In genomic region chr3:179260949-179261765, GRCh38 we compare ENCODE assay signal across 8 cellular contexts. TPM values are rescaled to one million over a fixed set of nuclear protein-coding genes. Genes with fewer than 3 reads are reported as not detected.
A peak's percentile ranks its signal among the peaks of the same experiment; 100 is the strongest.
DNase-seq lines count a peak whose midpoint lies in the region; ATAC-seq, FAIRE-seq and TF ChIP-seq lines count a peak whose summit lies in the region.

No MANE protein-coding gene starts in this region.

- H3K4me3 ChIP-seq in A549 (peak overlapping the region; percentile 65), mesenchymal stem cell (ENCODE audit: insufficient read depth in 1 of 2, low read depth in 1 of 2, low read length in 2 of 2) (peak overlapping the region; percentile 68 to 80)
- peak overlapping the region; percentile 47 for H3K4me3 ChIP-seq in effector memory CD4-positive, alpha-beta T cell (ENCODE audit: insufficient read depth, low read depth, low read length, poor library complexity, severe bottlenecking)

- H2AK5ac ChIP-seq in mesenchymal stem cell (ENCODE audit: low read length, severe bottlenecking): no peak overlapping the region

- no peak for FAIRE-seq in A549 (lab: Jason Lieb, UNC)

- H2BK15ac ChIP-seq in mesenchymal stem cell (ENCODE audit: low read depth, poor library complexity, severe bottlenecking): no peak overlapping the region

- no peaks in the 10 kb centered on the region for H3K4me1 ChIP-seq in A549
- H3K4me1 ChIP-seq in effector memory CD4-positive, alpha-beta T cell (ENCODE audit: control insufficient read depth, insufficient read depth, low read length, poor library complexity, severe bottlenecking): no peaks in the 10 kb centered on the region
- H3K4me1 ChIP-seq in mesenchymal stem cell (ENCODE audit: control insufficient read depth, insufficient read depth, low read depth, low read length): no peaks in the 10 kb centered on the region

- peak overlapping the region in 1 of 2 experiments; percentile 69 for H3K14ac ChIP-seq in mesenchymal stem cell (ENCODE audit: low read length in 2 of 2)

- H3K18ac ChIP-seq in mesenchymal stem cell (ENCODE audit: low read depth in 1 of 2, low read length in 2 of 2): peak overlapping the region; percentile 54 to 66

- peaks cover 30% of the 10 kb centered on the region for H3K4me1 Mint-ChIP-seq in activated CD8-positive, alpha-beta T cell treated with anti-CD3 and anti-CD28 coated beads, Interleukin-2, amount 10 ng/mL, durations not matched to agents 7 days and 5 days (ENCODE audit: low read depth)

- ATAC-seq in A549: peak; percentile 99
- ATAC-seq in GM18508 (IDR thresholded peaks at IDR 0.05; ENCODE audit: insufficient read depth, unreplicated experiment): peak; percentile 46
- ATAC-seq in HG02973 (IDR thresholded peaks at IDR 0.05; ENCODE audit: unreplicated experiment): peak; percentile 87
- peak; percentile 99 for ATAC-seq in activated CD8-positive, alpha-beta T cell treated with anti-CD3 and anti-CD28 coated beads, Interleukin-2, amount 10 ng/mL, durations not matched to agents 7 days and 5 days

- DNase-seq in A549 (ENCODE audit: low read depth in 1 of 2, low spot score in 1 of 2) (peak; percentile 54 to 55), NCI-H2227 (lab: John Stamatoyannopoulos, UW; ENCODE audit: unreplicated experiment) (peak; percentile 77), mesenchymal stem cell (peak; percentile 64)
- peak; percentile 79 for DNase-seq in activated CD8-positive, alpha-beta T cell treated with anti-CD3 and anti-CD28 coated beads, Interleukin-2, amount 10 ng/mL, durations not matched to agents 7 days and 5 days
- DNase-seq in effector memory CD4-positive, alpha-beta T cell: peak; percentile 53 to 58 (median 54)
- peak; percentile 51 for DNase-seq in stimulated activated CD8-positive, alpha-beta memory T cell treated with anti-CD3 and anti-CD28 coated beads, Interleukin-12 subunit alpha, Interleukin-12 subunit beta, amount 100 ng/mL, for 4 hours (ENCODE audit: low read depth)

- H4K91ac ChIP-seq in mesenchymal stem cell (ENCODE audit: low read length): no peak overlapping the region

- peak overlapping the region in 1 of 2 experiments; percentile 73 for H3K4ac ChIP-seq in mesenchymal stem cell (ENCODE audit: low read depth in 1 of 2, low read length in 2 of 2)

- H3K27ac Mint-ChIP-seq in activated CD8-positive, alpha-beta T cell treated with anti-CD3 and anti-CD28 coated beads, Interleukin-2, amount 10 ng/mL, durations not matched to agents 7 days and 5 days: peak overlapping the region; percentile 67

- no peaks in the 10 kb centered on the region for H3K9me3 Mint-ChIP-seq in activated CD8-positive, alpha-beta T cell treated with anti-CD3 and anti-CD28 coated beads, Interleukin-2, amount 10 ng/mL, durations not matched to agents 7 days and 5 days (ENCODE audit: insufficient read depth)

- POLR2A ChIA-PET in A549 (lab: Yijun Ruan, JAX): interaction anchor here (0.7 kb wide), 1 partner anchor 55 kb away, joined by 6 read pairs; no protein-coding TSS in a partner anchor
- POLR2A ChIA-PET in activated CD8-positive, alpha-beta T cell treated with anti-CD3 and anti-CD28 coated beads, Interleukin-2, amount 10 ng/mL, durations not matched to agents 7 days and 5 days (lab: Charles Lee): interaction anchor here (0.5 to 0.9 kb wide), 3 partner anchors 112 to 1902 kb away, joined by 3 to 4 read pairs (median 4); partner anchors contain the start of gene ZMAT3

- H3K27me3 Mint-ChIP-seq in activated CD8-positive, alpha-beta T cell treated with anti-CD3 and anti-CD28 coated beads, Interleukin-2, amount 10 ng/mL, durations not matched to agents 7 days and 5 days (ENCODE audit: low read depth): peaks cover 10% of the 10 kb centered on the region

- no peak overlapping the region for H2BK12ac ChIP-seq in mesenchymal stem cell (ENCODE audit: low read length in 2 of 2)

- H3K4me2 ChIP-seq in A549: peak overlapping the region; percentile 74
- peak overlapping the region; percentile 73 for H3K4me2 ChIP-seq in mesenchymal stem cell (ENCODE audit: low read length, poor library complexity, severe bottlenecking)

- H3K23ac ChIP-seq in mesenchymal stem cell (ENCODE audit: low read length in 2 of 2): no peak overlapping the region

- peaks cover 5% of the 10 kb centered on the region for H3K36me3 Mint-ChIP-seq in activated CD8-positive, alpha-beta T cell treated with anti-CD3 and anti-CD28 coated beads, Interleukin-2, amount 10 ng/mL, durations not matched to agents 7 days and 5 days (ENCODE audit: low read depth)

- H4K8ac ChIP-seq in mesenchymal stem cell (ENCODE audit: low read length): peak overlapping the region; percentile 87

- H3K9me3 ChIP-seq in A549: peaks cover 7% of the 10 kb centered on the region; the same call in 1 of the 3 replicates
- no peaks in the 10 kb centered on the region for H3K9me3 ChIP-seq in effector memory CD4-positive, alpha-beta T cell (ENCODE audit: control insufficient read depth, low read length)
- H3K9me3 ChIP-seq in mesenchymal stem cell (ENCODE audit: control insufficient read depth, low read length): no peaks in the 10 kb centered on the region

- TF ChIP-seq RAD21 in A549 (conservative IDR thresholded peaks at IDR 0.05 in 1 of 2, IDR thresholded peaks at IDR 0.05 in 1 of 2): no peak

- H3K79me1 ChIP-seq in mesenchymal stem cell (replicated peaks; ENCODE audit: low read length, poor library complexity, severe bottlenecking): no peaks in the 10 kb centered on the region

- no peak for TF ChIP-seq EP300 in A549 (IDR thresholded peaks at IDR 0.05)

- H3K9ac ChIP-seq in mesenchymal stem cell (ENCODE audit: low read length): peak overlapping the region; percentile 86

- WGBS in A549 (ENCODE audit: missing lambda C conversion rate): 18% methylated on average over 17 of the region's 71 CpGs
- 18% methylated on average over 42 of the region's 71 CpGs for WGBS in mesenchymal stem cell

- TF ChIP-seq POLR2A in A549 (IDR thresholded peaks at IDR 0.05; ENCODE audit: low read length): no peak; the same call in 1 of the 2 replicates

- no peaks in the 10 kb centered on the region for H3K36me3 ChIP-seq in effector memory CD4-positive, alpha-beta T cell (ENCODE audit: control insufficient read depth, insufficient read depth, low read length)
- no peaks in the 10 kb centered on the region for H3K36me3 ChIP-seq in mesenchymal stem cell (ENCODE audit: control insufficient read depth in 1 of 2, insufficient read depth in 2 of 2, low read depth in 1 of 2, low read length in 2 of 2)

- no peaks in the 10 kb centered on the region for H3K27me3 ChIP-seq in effector memory CD4-positive, alpha-beta T cell (replicated peaks; ENCODE audit: control insufficient read depth, insufficient read depth, low read length, poor library complexity, severe bottlenecking)
- no peaks in the 10 kb centered on the region for H3K27me3 ChIP-seq in mesenchymal stem cell (ENCODE audit: control insufficient read depth in 1 of 2, insufficient read depth in 1 of 2, low read length in 2 of 2)

- TF ChIP-seq CTCF in A549 (IDR thresholded peaks at IDR 0.05): no peak

- peak overlapping the region; percentile 95 for H2AFZ ChIP-seq in mesenchymal stem cell (ENCODE audit: low read depth, low read length)

- H3K27ac ChIP-seq in A549 (peak overlapping the region; percentile 81 to 95), mesenchymal stem cell (ENCODE audit: low read length, poor library complexity, severe bottlenecking) (no peak overlapping the region)
- H3K27ac ChIP-seq in effector memory CD4-positive, alpha-beta T cell (ENCODE audit: insufficient read depth, low read length, poor library complexity, severe bottlenecking): peak overlapping the region; percentile 13

- CTCF ChIA-PET in A549 (lab: Yijun Ruan, JAX): interaction anchor here (1.0 kb wide), 1 partner anchor 13 kb away, joined by 5 read pairs; no protein-coding TSS in a partner anchor
- CTCF ChIA-PET in activated CD8-positive, alpha-beta T cell treated with anti-CD3 and anti-CD28 coated beads, Interleukin-2, amount 10 ng/mL, durations not matched to agents 7 days and 5 days (lab: Charles Lee): interaction anchor here (1.4 kb wide), 1 partner anchor 246 kb away, joined by 8 read pairs; no protein-coding TSS in a partner anchor

- H3K4me3 Mint-ChIP-seq in activated CD8-positive, alpha-beta T cell treated with anti-CD3 and anti-CD28 coated beads, Interleukin-2, amount 10 ng/mL, durations not matched to agents 7 days and 5 days: peak overlapping the region; percentile 73

- no peak overlapping the region for H2BK120ac ChIP-seq in mesenchymal stem cell (ENCODE audit: low read depth, low read length)

- H2BK5ac ChIP-seq in mesenchymal stem cell (ENCODE audit: low read depth, low read length, poor library complexity, severe bottlenecking): no peak overlapping the region

TF ChIP-seq in A549, 52 proteins besides CTCF, POLR2A, EP300 and RAD21 (continues in another document):
- TF ChIP-seq BCL3 (IDR thresholded peaks at IDR 0.05) (0 out of 3 replicates have a peak, but pooled peaks have one; percentile 29), MAX (IDR thresholded peaks at IDR 0.05) (peak; percentile 63)

RNA-seq across cellular contexts. Expression of gene KCNMB3, which starts 10.2 kb away (rescaled TPM):
- 2.8 and 3.3 TPM in 2 replicates for polyA plus RNA-seq in A549 (2011; rRNA removed)
- polyA plus RNA-seq in A549 (2012; cell fraction: cytosol; rRNA removed): 0.91 and 0.94 TPM in 2 replicates
- polyA plus RNA-seq in A549 (2012; cell fraction: nucleus; rRNA removed): 1.8 and 1.9 TPM in 2 replicates
- 1.3 to 1.7 TPM (median 1.4 TPM) in 3 replicates for polyA plus RNA-seq in A549 (2017; fragmentation: RNase III; extraction: RNeasy Plus Mini Kit Qiagen cat#74134 plus additional on column Dnase treatment)
- polyA minus RNA-seq in A549 (2011; rRNA and poly(A)+ RNA removed): 1.7 and 2.4 TPM in 2 replicates
- total RNA-seq in activated CD8-positive, alpha-beta T cell treated with anti-CD3 and anti-CD28 coated beads, Interleukin-2, amount 10 ng/mL, durations not matched to agents 7 days and 5 days: 1 to 10 TPM in 1 of 2 experiments, under 1 TPM in 1; 0.87 to 1.2 TPM
- 0.98 TPM for polyA plus RNA-seq in mesenchymal stem cell (2013, experiment 1 of 2)
- 0.77 TPM for polyA plus RNA-seq in mesenchymal stem cell (2013, experiment 2 of 2)

Comparison
In these comparisons a context has a peak if more than half of its experiments do, and no peak if none do; other contexts are left out.
1. ATAC-seq: peak in every context shown above with its lines; median percentile 99 in A549; 99 in activated CD8-positive, alpha-beta T cell treated with anti-CD3 and anti-CD28 coated beads, Interleukin-2, amount 10 ng/mL, durations not matched to agents 7 days and 5 days; 87 in HG02973; 46 in GM18508.